In the genomic region with DNA sequence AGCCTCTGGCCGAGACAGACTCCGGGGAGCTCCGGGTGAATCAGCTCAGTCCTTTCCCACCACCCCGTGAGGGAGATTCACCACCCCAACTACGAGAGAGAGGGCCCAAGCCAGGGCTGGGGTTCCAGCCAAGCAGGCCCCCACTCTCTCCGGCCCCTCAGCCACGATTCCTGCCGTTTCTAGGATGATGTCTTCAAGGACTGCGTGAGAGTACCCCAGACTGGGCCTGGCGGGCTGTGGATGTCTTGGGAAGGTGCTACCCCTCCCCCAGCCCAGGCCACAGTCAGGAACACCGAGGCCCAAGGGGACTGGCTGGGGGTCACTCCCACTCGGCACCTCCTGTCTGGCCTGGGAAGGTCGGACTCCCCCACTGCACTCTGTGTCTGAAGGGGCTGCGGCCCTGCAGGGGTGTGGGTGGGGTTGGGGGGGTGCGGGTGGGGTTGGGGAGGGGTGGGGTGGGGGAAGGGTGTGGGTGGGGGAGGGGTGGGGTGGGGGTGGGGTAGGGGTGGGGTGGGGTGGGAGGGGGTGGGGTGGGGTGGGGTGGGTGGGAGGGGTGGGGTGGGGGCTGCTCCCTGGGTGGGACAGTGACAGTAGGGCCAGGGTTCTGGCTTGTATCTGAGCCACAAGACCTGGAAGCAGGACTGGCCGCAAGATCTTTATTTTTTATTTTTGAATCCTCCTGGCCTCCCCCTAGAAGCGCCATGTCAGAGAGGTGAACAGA, we compare ENCODE assay signal across 18 cellular contexts. TPM values are rescaled to one million over a fixed set of nuclear protein-coding genes. Genes with fewer than 3 reads are reported as not detected.
DNase-seq lines count a peak whose midpoint lies in the region; ATAC-seq, FAIRE-seq and TF ChIP-seq lines count a peak whose summit lies in the region.
"Had no signal": no experiment of that assay in that cellular context is flagged by ENCODE, and none has a peak within 500 bp of the region (broad histone marks: within the 10 kb centered on the region; RNA-seq: fewer than 3 reads in every experiment).

No MANE protein-coding gene starts in this region.

- in situ Hi-C loops in K562 (cut with MboI), result no loop called here

- no peak for TF ChIP-seq EP300 in K562 (IDR thresholded peaks at IDR 0.05; ENCODE audit: low read length)

- TF ChIP-seq POLR2A in heart left ventricle (IDR thresholded peaks at IDR 0.05) (no peak), K562 (conservative IDR thresholded peaks at IDR 0.05) (no peak), uterus (IDR thresholded peaks at IDR 0.05) (no peak)

- DNase-seq in heart left ventricle (no peak), Right ventricle myocardium inferior (ENCODE audit: missing footprints) (no peak), K562 (ENCODE audit: extremely low read depth in 1 of 4, low spot score in 3 of 4) (peak in 2 of 4 experiments; percentile 31 to 45), progenitor cell of endocrine pancreas (ENCODE audit: low spot score, unreplicated experiment) (no peak), uterus (no peak), ureter (ENCODE audit: low spot score) (no peak), D341Med (ENCODE audit: low spot score) (no peak)
- DNase-seq: activated CD8-positive, alpha-beta memory T cell treated with anti-CD3 and anti-CD28 coated beads, Interleukin-2, amount 10 ng/mL, durations not matched to agents 7 days and 5 days; activated gamma-delta T cell; amygdala; CD4-positive, alpha-beta memory T cell; effector CD8-positive, alpha-beta T cell; NCI-H1417 treated with DMSO at 0.1 percent for 48 hours; occipital lobe; stimulated activated CD4-positive, alpha-beta T cell treated with anti-CD3 and anti-CD28 coated beads, Interleukin-4, amount 100 ng/mL, for 1 hour had no signal

- no peaks in the 10 kb centered on the region for H3K27me3 Mint-ChIP-seq in progenitor cell of endocrine pancreas
- H3K27me3 Mint-ChIP-seq: activated CD8-positive, alpha-beta memory T cell treated with anti-CD3 and anti-CD28 coated beads, Interleukin-2, amount 10 ng/mL, durations not matched to agents 7 days and 5 days; CD4-positive, alpha-beta memory T cell had no signal

- POLR2A ChIA-PET in K562 (lab: Yijun Ruan, JAX), result interaction anchor here (1.0 kb wide), 2 partner anchors 13 to 79 kb away, joined by 3 read pairs; no protein-coding TSS in a partner anchor

- ATAC-seq in heart left ventricle (no peak), Right ventricle myocardium inferior (no peak), K562 (peak; percentile 58), GM18868 (IDR thresholded peaks at IDR 0.05; ENCODE audit: unreplicated experiment) (no peak)

- no peaks in the 10 kb centered on the region for H3K4me1 Mint-ChIP-seq in progenitor cell of endocrine pancreas (ENCODE audit: low read depth)
- H3K4me1 Mint-ChIP-seq: activated CD8-positive, alpha-beta memory T cell treated with anti-CD3 and anti-CD28 coated beads, Interleukin-2, amount 10 ng/mL, durations not matched to agents 7 days and 5 days; CD4-positive, alpha-beta memory T cell had no signal

- peaks cover 0 to 52% (median 29%) of the 10 kb centered on the region in 9 donors for H3K36me3 ChIP-seq in heart left ventricle
- H3K36me3 ChIP-seq in K562 (ENCODE audit: control insufficient read depth, insufficient read depth, low read length), result peaks cover 95% of the 10 kb centered on the region
- H3K36me3 ChIP-seq in uterus, result no peaks in the 10 kb centered on the region
- H3K36me3 ChIP-seq: thyroid gland had no signal

- no TSS peak for BruUV-seq in K562 (replicated peaks; lab: Mats Ljungman, UMichigan)

- no peak overlapping the region for H2AFZ ChIP-seq in K562 (ENCODE audit: low read depth, low read length)

- H3K9me3 Mint-ChIP-seq in progenitor cell of endocrine pancreas (ENCODE audit: low read depth), result no peaks in the 10 kb centered on the region
- H3K9me3 Mint-ChIP-seq: CD4-positive, alpha-beta memory T cell had no signal

- no peak for FAIRE-seq in K562 (lab: Jason Lieb, UNC)

- H3K9me1 ChIP-seq in K562 (ENCODE audit: control insufficient read depth, insufficient read depth, low read length), result no peaks in the 10 kb centered on the region

- H4K20me1 ChIP-seq in K562 (replicated peaks; ENCODE audit: control insufficient read depth, insufficient read depth, low read length), result no peaks in the 10 kb centered on the region

- peaks cover 23% of the 10 kb centered on the region for H3K79me2 ChIP-seq in K562 (ENCODE audit: control insufficient read depth, insufficient read depth, low read length)

- H3K4me1 ChIP-seq in heart left ventricle (peaks cover 0 to 37% (median 28%) of the 10 kb centered on the region in 12 donors), K562 (replicated peaks in 1 of 2; ENCODE audit: control insufficient read depth in 2 of 2, insufficient read depth in 2 of 2, low read length in 2 of 2) (peaks cover 0 to 61% of the 10 kb centered on the region in 2 experiments; a peak in 3 of 5 replicates), uterus (no peaks in the 10 kb centered on the region)

- intact Hi-C loops in heart left ventricle (cut with DNase I) (loop anchor here in 6 of 10 donors (2.0 to 5.0 kb wide), 3 partner anchors 21 to 49 kb away; no protein-coding TSS in a partner anchor), Right ventricle myocardium inferior (cut with DNase I) (no loop called here), K562 (cut with micrococcal nuclease) (no loop called here), uterus (cut with DNase I; ENCODE audit: low total_unique reads) (no loop called here)

- CTCF ChIA-PET in K562 (lab: Yijun Ruan, JAX; ENCODE audit: low intra/inter-chr PET ratio), result no interaction called here

- no peak for TF ChIP-seq CTCF in heart left ventricle (IDR thresholded peaks at IDR 0.05)
- no peak for TF ChIP-seq CTCF in K562 (IDR thresholded peaks at IDR 0.05 in 2 of 3, conservative IDR thresholded peaks at IDR 0.05 in 1 of 3; ENCODE audit: insufficient read depth in 2 of 3, low read depth in 1 of 3, low read length in 3 of 3)
- no peak for TF ChIP-seq CTCF in progenitor cell of endocrine pancreas (IDR thresholded peaks at IDR 0.05; ENCODE audit: unreplicated experiment)
- TF ChIP-seq CTCF in uterus (IDR thresholded peaks at IDR 0.05), result no peak

- H3K4me3 Mint-ChIP-seq in progenitor cell of endocrine pancreas (ENCODE audit: low read depth), result no peak overlapping the region
- H3K4me3 Mint-ChIP-seq: activated CD8-positive, alpha-beta memory T cell treated with anti-CD3 and anti-CD28 coated beads, Interleukin-2, amount 10 ng/mL, durations not matched to agents 7 days and 5 days; CD4-positive, alpha-beta memory T cell had no signal

- H3K9ac ChIP-seq in K562 (ENCODE audit: insufficient read depth in 1 of 2, low read depth in 2 of 2, low read length in 2 of 2), result peak overlapping the region in 1 of 2 experiments; percentile 26; a peak in 1 of 4 replicates

- peaks cover 5% of the 10 kb centered on the region for H3K36me3 Mint-ChIP-seq in progenitor cell of endocrine pancreas (ENCODE audit: insufficient read depth)
- H3K36me3 Mint-ChIP-seq: activated CD8-positive, alpha-beta memory T cell treated with anti-CD3 and anti-CD28 coated beads, Interleukin-2, amount 10 ng/mL, durations not matched to agents 7 days and 5 days; CD4-positive, alpha-beta memory T cell had no signal

- TF ChIP-seq RAD21 in K562 (CRISPR knock-in tag; conservative IDR thresholded peaks at IDR 0.05 in 1 of 2, IDR thresholded peaks at IDR 0.05 in 1 of 2), result no peak

- H3K9me3 ChIP-seq in heart left ventricle, result no peaks in the 10 kb centered on the region
- peaks cover 29% of the 10 kb centered on the region for H3K9me3 ChIP-seq in K562 (replicated peaks; ENCODE audit: control insufficient read depth, insufficient read depth, low read depth, low read length)
- H3K9me3 ChIP-seq in uterus, result no peaks in the 10 kb centered on the region
- H3K9me3 ChIP-seq: thyroid gland had no signal

- H3K4me3 ChIP-seq in heart left ventricle, result peak overlapping the region in 3 of 12 donors; percentile 5 to 15 (median 8)
- no peak overlapping the region for H3K4me3 ChIP-seq in K562
- H3K4me3 ChIP-seq in uterus, result no peak overlapping the region
- H3K4me3 ChIP-seq: thyroid gland had no signal

- H3K4me2 ChIP-seq in K562 (ENCODE audit: insufficient read depth, low read length), result no peak overlapping the region

- H3K27ac Mint-ChIP-seq in progenitor cell of endocrine pancreas, result peak overlapping the region; percentile 84
- H3K27ac Mint-ChIP-seq: activated CD8-positive, alpha-beta memory T cell treated with anti-CD3 and anti-CD28 coated beads, Interleukin-2, amount 10 ng/mL, durations not matched to agents 7 days and 5 days; CD4-positive, alpha-beta memory T cell had no signal

- no peaks in the 10 kb centered on the region for H3K27me3 ChIP-seq in heart left ventricle
- H3K27me3 ChIP-seq in K562 (ENCODE audit: control insufficient read depth in 2 of 2, insufficient read depth in 2 of 2, low read length in 2 of 2), result no peaks in the 10 kb centered on the region
- no peaks in the 10 kb centered on the region for H3K27me3 ChIP-seq in uterus
- H3K27me3 ChIP-seq: thyroid gland had no signal

- WGBS in heart left ventricle, 4 donors, result 47 to 62% (median 58%) methylated on average over 9 to 17 of the region's 17 CpGs
- 87% methylated on average over 15 of the region's 17 CpGs for WGBS in K562 (ENCODE audit: insufficient coverage, low coverage, missing lambda C conversion rate)

- peak overlapping the region; percentile 72 to 94 (median 81) for H3K27ac ChIP-seq in heart left ventricle
- H3K27ac ChIP-seq in K562 (ENCODE audit: extremely low read depth, low read depth, low read length), result peak overlapping the region; percentile 65; the same call in 2 of the 3 replicates
- peak overlapping the region; percentile 55 to 59 for H3K27ac ChIP-seq in uterus

RNA-seq across cellular contexts. Expression of a gene that starts 21.8 kb away (rescaled TPM):
- total RNA-seq in heart left ventricle, result not detected
- polyA plus RNA-seq in heart left ventricle, result not detected
- total RNA-seq in Right ventricle myocardium inferior, result not detected
- 0.46 and 2.2 TPM in 2 replicates for total RNA-seq in K562 (2011; cell fraction: chromatin; rRNA removed; ENCODE audit: low replicate concordance)
- 0.26 and 0.50 TPM in 2 replicates for total RNA-seq in K562 (2011; cell fraction: nucleolus; rRNA removed)
- 0.29 and 0.99 TPM in 2 replicates for total RNA-seq in K562 (2011; cell fraction: nucleoplasm; rRNA removed)
- 0.32 TPM in 1 of 2 replicates, not detected in the other for total RNA-seq in K562 (2014; rRNA removed)
- total RNA-seq in K562 (2014; rRNA removed; fragmentation: Illumina TruSeq; extraction: Trizol), result not detected in 2 replicates
- total RNA-seq in K562 (2015; rRNA removed; fragmentation: Illumina TruSeq; extraction: Trizol), result 0.19 TPM in 1 of 2 replicates, not detected in the other
- 0.29 TPM in 1 of 2 replicates, not detected in the other for total RNA-seq in K562 (2021)
- polyA plus RNA-seq in K562 (2011; rRNA removed), result not detected in 2 replicates
- polyA plus RNA-seq in K562 (2011; cell fraction: cytosol; rRNA removed), result not detected in 2 replicates
- 0.55 and 0.58 TPM in 2 replicates for polyA plus RNA-seq in K562 (2011; cell fraction: nucleus; rRNA removed)
- 0.29 and 0.71 TPM in 2 replicates for polyA plus RNA-seq in K562 (2012)
- polyA plus RNA-seq in K562 (2014; fragmentation: Illumina TruSeq; extraction: Trizol), result not detected in 2 replicates
- not detected for polyA plus RNA-seq in K562 (2014; fragmentation: Nextera tagmentation; extraction: Ambion mirVana)
- 0.11 TPM in 1 of 2 replicates, not detected in the other for polyA plus RNA-seq in K562 (2014; rRNA removed)
- not detected in 2 replicates for polyA minus RNA-seq in K562 (2011; rRNA and poly(A)+ RNA removed)
- polyA minus RNA-seq in K562 (2011; cell fraction: cytosol; rRNA and poly(A)+ RNA removed), result not detected in 2 replicates
- polyA minus RNA-seq in K562 (2011; cell fraction: nucleus; rRNA and poly(A)+ RNA removed), result not detected in 2 replicates
- total RNA-seq in progenitor cell of endocrine pancreas, result 0.46 TPM in 1 of 2 replicates, not detected in the other
- not detected for total RNA-seq in uterus
- not detected for total RNA-seq in ureter
- total RNA-seq: activated CD8-positive, alpha-beta memory T cell treated with anti-CD3 and anti-CD28 coated beads, Interleukin-2, amount 10 ng/mL, durations not matched to agents 7 days and 5 days; CD4-positive, alpha-beta memory T cell; LHCN-M2; occipital lobe; thyroid gland had no signal
- polyA plus RNA-seq: CD4-positive, alpha-beta memory T cell had no signal

RNA-seq across cellular contexts. Expression of a gene that starts 31.3 kb away (rescaled TPM):
- total RNA-seq in heart left ventricle, result 10 to 100 TPM; 20.3 to 65.7 (median 44.2) TPM
- 10 to 100 TPM; 30.3 to 51.3 TPM for polyA plus RNA-seq in heart left ventricle
- 58.7 TPM for total RNA-seq in Right ventricle myocardium inferior
- 43.1 and 83.7 TPM in 2 replicates for total RNA-seq in K562 (2011; cell fraction: chromatin; rRNA removed; ENCODE audit: low replicate concordance)
- 64.3 and 69.7 TPM in 2 replicates for total RNA-seq in K562 (2011; cell fraction: nucleolus; rRNA removed)
- total RNA-seq in K562 (2011; cell fraction: nucleoplasm; rRNA removed), result 53.0 and 53.7 TPM in 2 replicates
- total RNA-seq in K562 (2014; rRNA removed), result 60.4 and 77.5 TPM in 2 replicates
- 92.6 and 126 TPM in 2 replicates for total RNA-seq in K562 (2014; rRNA removed; fragmentation: Illumina TruSeq; extraction: Trizol)
- 61.1 and 69.1 TPM in 2 replicates for total RNA-seq in K562 (2015; rRNA removed; fragmentation: Illumina TruSeq; extraction: Trizol)
- total RNA-seq in K562 (2021), result 89.1 and 92.6 TPM in 2 replicates
- 124 and 163 TPM in 2 replicates for polyA plus RNA-seq in K562 (2011; rRNA removed)
- polyA plus RNA-seq in K562 (2011; cell fraction: cytosol; rRNA removed), result 94.2 and 150 TPM in 2 replicates
- 96.2 and 120 TPM in 2 replicates for polyA plus RNA-seq in K562 (2011; cell fraction: nucleus; rRNA removed)
- 69.9 and 168 TPM in 2 replicates for polyA plus RNA-seq in K562 (2012)
- polyA plus RNA-seq in K562 (2014; fragmentation: Illumina TruSeq; extraction: Trizol), result 97.5 and 104 TPM in 2 replicates
- polyA plus RNA-seq in K562 (2014; fragmentation: Nextera tagmentation; extraction: Ambion mirVana), result 100 to 1,000 TPM; 345 to 398 TPM
- polyA plus RNA-seq in K562 (2014; rRNA removed), result 92.4 and 99.1 TPM in 2 replicates
- 28.3 and 55.3 TPM in 2 replicates for polyA minus RNA-seq in K562 (2011; rRNA and poly(A)+ RNA removed)
- 24.9 and 30.9 TPM in 2 replicates for polyA minus RNA-seq in K562 (2011; cell fraction: cytosol; rRNA and poly(A)+ RNA removed)
- polyA minus RNA-seq in K562 (2011; cell fraction: nucleus; rRNA and poly(A)+ RNA removed), result 30.4 and 33.3 TPM in 2 replicates
- total RNA-seq in progenitor cell of endocrine pancreas, result 74.9 and 86.2 TPM in 2 replicates
- 100 to 1,000 TPM in 1 of 4 donors, 10 to 100 TPM in 3; 21.5 to 680 (median 70.6) TPM for total RNA-seq in uterus
- 55.3 TPM for total RNA-seq in ureter

RNA-seq across cellular contexts. Expression of a gene that starts 31.5 kb away (rescaled TPM):
- total RNA-seq in heart left ventricle, result 10 to 100 TPM; 10.7 to 22.7 (median 13.3) TPM
- polyA plus RNA-seq in heart left ventricle, result 10 to 100 TPM; 14.1 to 16.4 TPM
- 15.8 TPM for total RNA-seq in Right ventricle myocardium inferior
- 69.8 and 180 TPM in 2 replicates for total RNA-seq in K562 (2011; cell fraction: chromatin; rRNA removed; ENCODE audit: low replicate concordance)
- 70.5 and 71.6 TPM in 2 replicates for total RNA-seq in K562 (2011; cell fraction: nucleolus; rRNA removed)
- 50.8 and 56.2 TPM in 2 replicates for total RNA-seq in K562 (2011; cell fraction: nucleoplasm; rRNA removed)
- 3.4 and 5.4 TPM in 2 replicates for total RNA-seq in K562 (2014; rRNA removed)
- total RNA-seq in K562 (2014; rRNA removed; fragmentation: Illumina TruSeq; extraction: Trizol), result 2.4 and 4.1 TPM in 2 replicates
- total RNA-seq in K562 (2015; rRNA removed; fragmentation: Illumina TruSeq; extraction: Trizol), result 5.6 and 5.9 TPM in 2 replicates
- 12.3 and 13.2 TPM in 2 replicates for total RNA-seq in K562 (2021)
- polyA plus RNA-seq in K562 (2011; rRNA removed), result 3.9 and 4.3 TPM in 2 replicates
- polyA plus RNA-seq in K562 (2011; cell fraction: cytosol; rRNA removed), result 3.9 and 9.1 TPM in 2 replicates
- polyA plus RNA-seq in K562 (2011; cell fraction: nucleus; rRNA removed), result 20.2 and 34.5 TPM in 2 replicates
- polyA plus RNA-seq in K562 (2012), result 11.1 and 16.0 TPM in 2 replicates
- 6.0 and 7.0 TPM in 2 replicates for polyA plus RNA-seq in K562 (2014; fragmentation: Illumina TruSeq; extraction: Trizol)
- under 1 TPM; 0.38 to 0.63 TPM for polyA plus RNA-seq in K562 (2014; fragmentation: Nextera tagmentation; extraction: Ambion mirVana)
- polyA plus RNA-seq in K562 (2014; rRNA removed), result 6.7 and 8.6 TPM in 2 replicates
- 1.9 and 3.7 TPM in 2 replicates for polyA minus RNA-seq in K562 (2011; rRNA and poly(A)+ RNA removed)
- polyA minus RNA-seq in K562 (2011; cell fraction: cytosol; rRNA and poly(A)+ RNA removed), result 3.2 and 3.3 TPM in 2 replicates
- 7.0 and 7.8 TPM in 2 replicates for polyA minus RNA-seq in K562 (2011; cell fraction: nucleus; rRNA and poly(A)+ RNA removed)
- 32.7 and 34.6 TPM in 2 replicates for total RNA-seq in progenitor cell of endocrine pancreas
- 10 to 100 TPM in 2 of 4 donors, 1 to 10 TPM in 2; 1.8 to 36.2 (median 16.4) TPM for total RNA-seq in uterus
- total RNA-seq in ureter, result 44.4 TPM

Comparison
In these comparisons a context has a peak if more than half of its experiments do, and no peak if none do; other contexts are left out.
1. intact Hi-C loops: an anchor here in heart left ventricle (2.0 to 5.0 kb wide); none called in Right ventricle myocardium inferior, K562 and uterus.